In the genomic region with DNA sequence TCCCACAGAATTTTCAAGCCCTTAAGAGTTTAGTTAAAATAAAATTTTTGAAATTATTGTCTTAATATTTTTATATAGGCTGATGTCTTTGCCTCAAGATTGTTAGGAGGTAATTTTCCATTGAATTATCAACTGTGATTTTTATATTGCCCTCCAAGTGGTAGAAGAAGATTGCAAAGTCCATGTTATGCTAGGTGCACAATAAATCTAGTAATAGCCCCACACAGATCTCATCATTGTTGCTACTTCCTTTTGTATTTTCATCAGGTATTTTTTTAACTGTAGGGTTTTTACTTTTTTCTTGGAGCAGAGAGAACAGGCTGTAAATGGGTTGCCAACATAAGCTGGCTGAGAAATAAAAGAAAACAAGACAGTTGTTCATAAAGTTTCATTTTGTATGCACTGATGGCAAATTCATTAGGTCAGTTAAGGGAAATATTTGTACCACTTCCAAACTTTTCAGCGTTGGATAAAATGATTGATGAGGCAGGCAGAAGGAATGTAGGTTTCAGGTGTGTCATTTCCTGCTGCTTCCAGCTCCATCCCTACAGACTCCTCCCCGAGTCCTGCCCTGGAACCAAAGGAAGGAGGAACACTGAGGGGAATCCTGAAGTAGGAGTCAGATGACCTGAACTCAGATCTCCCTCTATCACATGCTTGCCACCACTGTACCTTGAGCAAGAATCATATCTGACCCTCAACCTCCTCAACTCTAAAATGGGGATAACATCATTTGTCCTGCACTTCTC, we compare ENCODE assay signal across 15 cellular contexts.
DNase-seq lines count a peak whose midpoint lies in the region; ATAC-seq and TF ChIP-seq lines count a peak whose summit lies in the region.
"Had no signal": no experiment of that assay in that cellular context is flagged by ENCODE, and none has a peak within 500 bp of the region (broad histone marks: within the 10 kb centered on the region; RNA-seq: fewer than 3 reads in every experiment).

No MANE protein-coding gene starts in this region.

- no peak overlapping the region for H3K27ac ChIP-seq in OCI-LY3 (ENCODE audit: low read length)
- H3K27ac ChIP-seq in colonic mucosa, result peak overlapping the region; percentile 39
- H3K27ac ChIP-seq in A673 (ENCODE audit: low read depth, low read length, poor library complexity, severe bottlenecking), result no peak overlapping the region
- H3K27ac ChIP-seq: SK-N-MC, upper lobe of right lung had no signal

- H3K4me1 ChIP-seq in OCI-LY3 (ENCODE audit: low read length) (peaks cover 6% of the 10 kb centered on the region; the same call in 1 of the 2 replicates), colonic mucosa (no peaks in the 10 kb centered on the region), A673 (ENCODE audit: insufficient read depth, low read length, poor library complexity, severe bottlenecking) (peaks cover 5% of the 10 kb centered on the region)
- H3K4me1 ChIP-seq: upper lobe of right lung had no signal

- DNase-seq in EL (peak; percentile 61), colonic mucosa (peak; percentile 23), lung microvascular endothelial cell (ENCODE audit: low read depth in 2 of 2) (peak; percentile 55 to 64), A673 (ENCODE audit: low spot score) (no peak), dedifferentiated amniotic fluid mesenchymal stem cell (ENCODE audit: extremely low spot score) (no peak)
- no peak for DNase-seq in activated CD8-positive, alpha-beta memory T cell treated with anti-CD3 and anti-CD28 coated beads for 24 hours
- DNase-seq: activated CD4-positive, alpha-beta T cell treated with anti-CD3 and anti-CD28 coated beads, Interleukin-2, amount 50 U/mL, for 1 hour; activated naive CD4-positive, alpha-beta T cell treated with anti-CD3 and anti-CD28 coated beads for 36 hours; CD4-positive, CD25-positive, alpha-beta regulatory T cell; effector memory CD4-positive, alpha-beta T cell; MM.1S; upper lobe of right lung had no signal

- H4K20me1 ChIP-seq in OCI-LY3 (ENCODE audit: insufficient read depth, low read length), result no peaks in the 10 kb centered on the region

- H3K9ac ChIP-seq in OCI-LY3 (ENCODE audit: low read length) (no peak overlapping the region), colonic mucosa (ENCODE audit: low read depth in 2 of 2, low read length in 2 of 2) (no peak overlapping the region)

- POLR2A ChIA-PET in A673 (lab: Charles Lee; ENCODE audit: low non-redundant PET), result no interaction called here

- CTCF ChIA-PET in A673 (lab: Charles Lee), result no interaction called here

- H3K4me2 ChIP-seq in OCI-LY3 (ENCODE audit: low read length), result 0 out of 2 replicates have a peak overlapping the region, but pooled peaks have one; percentile 1

- H3K79me2 ChIP-seq in OCI-LY3 (ENCODE audit: low read length), result no peaks in the 10 kb centered on the region

- 0 out of 2 replicates have a peak overlapping the region, but pooled peaks have one; percentile 3 for H2AFZ ChIP-seq in OCI-LY3 (ENCODE audit: low read depth, low read length)

- BruUV-seq in A673 (replicated peaks; lab: Mats Ljungman, UMichigan), result no TSS peak

- H3K9me3 ChIP-seq in OCI-LY3 (ENCODE audit: insufficient read depth, low read length), result no peaks in the 10 kb centered on the region
- H3K9me3 ChIP-seq in colonic mucosa, result no peaks in the 10 kb centered on the region
- no peaks in the 10 kb centered on the region for H3K9me3 ChIP-seq in A673 (ENCODE audit: low read depth, low read length, poor library complexity, severe bottlenecking)
- H3K9me3 ChIP-seq: upper lobe of right lung had no signal

- no peak overlapping the region for H3K4me3 ChIP-seq in OCI-LY3 (ENCODE audit: low read length)
- H3K4me3 ChIP-seq in colonic mucosa, result no peak overlapping the region
- no peak overlapping the region for H3K4me3 ChIP-seq in A673 (ENCODE audit: low read depth, low read length, poor library complexity, severe bottlenecking)
- H3K4me3 ChIP-seq: SK-N-MC, upper lobe of right lung had no signal

- H3K27me3 ChIP-seq in OCI-LY3 (ENCODE audit: low read depth, low read length) (no peaks in the 10 kb centered on the region), colonic mucosa (no peaks in the 10 kb centered on the region), A673 (replicated peaks; ENCODE audit: insufficient read depth, low read depth, low read length, poor library complexity) (no peaks in the 10 kb centered on the region)
- H3K27me3 ChIP-seq: upper lobe of right lung had no signal

- no peak for ATAC-seq in HG03442 (IDR thresholded peaks at IDR 0.05; ENCODE audit: unreplicated experiment)
- ATAC-seq: upper lobe of right lung had no signal

- TF ChIP-seq CTCF in OCI-LY3 (IDR thresholded peaks at IDR 0.05; ENCODE audit: low read depth, low read length) (no peak), colonic mucosa (IDR thresholded peaks at IDR 0.05) (no peak), A673 (conservative IDR thresholded peaks at IDR 0.05; ENCODE audit: low read depth, low read length) (no peak)

- intact Hi-C loops in colonic mucosa (cut with DNase I) (no loop called here), A673 (cut with micrococcal nuclease; ENCODE audit: unreplicated experiment) (no loop called here)

- no peaks in the 10 kb centered on the region for H3K36me3 ChIP-seq in OCI-LY3 (replicated peaks; ENCODE audit: low read depth, low read length)
- H3K36me3 ChIP-seq in colonic mucosa, result no peaks in the 10 kb centered on the region
- no peaks in the 10 kb centered on the region for H3K36me3 ChIP-seq in A673 (ENCODE audit: insufficient read depth, low read length, poor library complexity, severe bottlenecking)
- H3K36me3 ChIP-seq: upper lobe of right lung had no signal

Comparison
In these comparisons a context has a peak if more than half of its experiments do, and no peak if none do; other contexts are left out.
1. DNase-seq: peak in EL (single experiment), colonic mucosa (single experiment) and lung microvascular endothelial cell (2 of 2); none in A673 (single experiment), dedifferentiated amniotic fluid mesenchymal stem cell (single experiment) and activated CD8-positive, alpha-beta memory T cell treated with anti-CD3 and anti-CD28 coated beads for 24 hours (single experiment).